In the genomic region with DNA sequence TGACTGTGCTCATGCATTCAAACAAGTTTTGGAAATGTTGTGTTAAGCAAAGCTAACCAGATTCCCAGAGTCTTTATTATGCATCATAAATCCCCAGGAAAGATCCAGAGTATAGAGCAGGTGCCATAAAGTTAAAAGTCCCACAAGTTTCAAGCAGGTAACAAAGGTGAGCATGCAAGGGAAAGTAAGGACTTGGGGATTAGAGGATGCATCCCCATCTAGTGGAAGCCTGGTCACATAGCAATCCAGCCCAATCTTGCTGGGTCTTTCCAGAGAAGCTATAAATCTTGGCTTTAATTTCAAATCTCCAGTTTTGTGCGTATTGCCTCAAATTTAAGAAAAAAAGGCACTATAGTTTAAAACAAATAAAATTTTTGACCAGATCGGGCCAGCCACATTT, we compare ENCODE assay signal across 12 cellular contexts.
DNase-seq lines count a peak whose midpoint lies in the region; ATAC-seq, FAIRE-seq and TF ChIP-seq lines count a peak whose summit lies in the region.
"Had no signal": no experiment of that assay in that cellular context is flagged by ENCODE, and none has a peak within 500 bp of the region (broad histone marks: within the 10 kb centered on the region; RNA-seq: fewer than 3 reads in every experiment).

No MANE protein-coding gene starts in this region.

- H3K4me2 ChIP-seq in H1 (ENCODE audit: insufficient read depth in 1 of 2, low read depth in 2 of 2, low read length in 2 of 2) (no peak overlapping the region), smooth muscle cell (no peak overlapping the region)

- H3K18ac ChIP-seq in H1 (ENCODE audit: extremely low read depth, low read length): no peak overlapping the region

- POLR2A ChIA-PET in H1 (lab: Charles Lee; ENCODE audit: partially characterized antibody): no interaction called here

- no peak overlapping the region for H3K27ac ChIP-seq in H1 (ENCODE audit: low read depth, low read length)
- H3K27ac ChIP-seq in smooth muscle cell (ENCODE audit: low read depth): no peak overlapping the region
- H3K27ac ChIP-seq: ascending aorta had no signal

- H3K9ac ChIP-seq in H1 (replicated peaks in 1 of 4; ENCODE audit: extremely low read depth in 1 of 4, low read depth in 3 of 4, low read length in 3 of 4) (no peak overlapping the region), smooth muscle cell (ENCODE audit: low read depth) (no peak overlapping the region)

- no peaks in the 10 kb centered on the region for H3K23me2 ChIP-seq in H1 (ENCODE audit: low read depth, low read length)

- FAIRE-seq in H1 (lab: Jason Lieb, UNC): peak; percentile 24

- no peaks in the 10 kb centered on the region for H4K20me1 ChIP-seq in H1 (replicated peaks in 1 of 2; ENCODE audit: control insufficient read depth in 1 of 2, insufficient read depth in 2 of 2, low read length in 2 of 2)
- H4K20me1 ChIP-seq in smooth muscle cell (ENCODE audit: low read depth): no peaks in the 10 kb centered on the region

- H2BK20ac ChIP-seq in H1 (ENCODE audit: low read length): no peak overlapping the region

- no peak overlapping the region for H4K91ac ChIP-seq in H1 (replicated peaks; ENCODE audit: insufficient read length, low read length)

- no peak for TF ChIP-seq EP300 in H1 (IDR thresholded peaks at IDR 0.05; ENCODE audit: borderline replicate concordance in 1 of 2, low read depth in 2 of 2, low read length in 2 of 2)

- peaks cover 45 to 58% of the 10 kb centered on the region in 2 experiments for H3K9me3 ChIP-seq in H1 (ENCODE audit: insufficient read depth in 2 of 2, low read depth in 1 of 2, low read length in 1 of 2)
- peaks cover 23% of the 10 kb centered on the region for H3K9me3 ChIP-seq in smooth muscle cell (replicated peaks; ENCODE audit: low read depth)

- DNase-seq in NCI-H82 (lab: John Stamatoyannopoulos, UW) (peak; percentile 44), NCI-H82 treated with DMSO at 0.1 percent for 48 hours (lab: John Stamatoyannopoulos, UW; ENCODE audit: unreplicated experiment) (no peak), NCI-H526 treated with DMSO at 0.1 percent for 48 hours (lab: John Stamatoyannopoulos, UW) (peak; percentile 0), H1 (ENCODE audit: low read depth in 1 of 2, low spot score in 2 of 2) (peak in 1 of 2 experiments; percentile 2), smooth muscle cell (lab: John Stamatoyannopoulos, UW; ENCODE audit: unreplicated experiment) (no peak), erythroblast (lab: John Stamatoyannopoulos, UW) (no peak), GM19238 (ENCODE audit: insufficient read length, low spot score) (no peak)
- DNase-seq: activated CD4-positive, CD25-positive, alpha-beta regulatory T cell; NCI-H2081 treated with DMSO at 0.1 percent for 48 hours; stimulated activated naive B cell treated with anti-CD40 and anti-IgM and Interleukin-4, amounts not matched to agents 10 μg/mL and 1 μg/mL and 100 μg/mL, for 72 hours had no signal

- no peak overlapping the region for H2BK15ac ChIP-seq in H1 (ENCODE audit: low read length)

- no peak overlapping the region for H2BK120ac ChIP-seq in H1 (replicated peaks; ENCODE audit: low read depth, low read length)

- H3K14ac ChIP-seq in H1 (ENCODE audit: insufficient read length): no peak overlapping the region

- H3K4ac ChIP-seq in H1 (replicated peaks; ENCODE audit: insufficient read length, low read depth, low read length): no peak overlapping the region

- 76% methylated on average over 2 of the region's 2 CpGs; no CpG with 5 or more reads in 1 of the 2 experiments for WGBS in H1 (ENCODE audit: extremely low coverage in 1 of 2, insufficient coverage in 1 of 2, insufficient read length in 1 of 2, insufficient replicate concordance in 2 of 2, low coverage in 1 of 2, low lambda C conversion rate in 2 of 2, missing lambda C conversion rate in 1 of 2), 2 experiments
- 91% methylated on average over 2 of the region's 2 CpGs for WGBS in smooth muscle cell (ENCODE audit: low lambda C conversion rate)

- H2AK5ac ChIP-seq in H1 (ENCODE audit: low read depth, low read length): no peak overlapping the region

- no peak overlapping the region for H3K56ac ChIP-seq in H1 (replicated peaks; ENCODE audit: insufficient read length, low read depth, low read length)

- no peak overlapping the region for H4K8ac ChIP-seq in H1 (ENCODE audit: extremely low read depth, insufficient read depth, low read length)

- H2BK5ac ChIP-seq in H1 (ENCODE audit: low read depth, low read length): no peak overlapping the region

- no peaks in the 10 kb centered on the region for H3K79me2 ChIP-seq in H1 (ENCODE audit: control insufficient read depth in 1 of 2, insufficient read depth in 2 of 2, low read length in 2 of 2)
- no peaks in the 10 kb centered on the region for H3K79me2 ChIP-seq in smooth muscle cell (ENCODE audit: low read depth)

- H2AFZ ChIP-seq in H1 (ENCODE audit: low read length) (no peak overlapping the region), smooth muscle cell (ENCODE audit: low read depth) (no peak overlapping the region)

- no peak overlapping the region for H4K5ac ChIP-seq in H1 (ENCODE audit: insufficient read length, low read depth, low read length)

- no peaks in the 10 kb centered on the region for H3K36me3 ChIP-seq in H1 (ENCODE audit: control insufficient read depth in 2 of 4, insufficient read depth in 4 of 4, low read length in 3 of 4)
- H3K36me3 ChIP-seq in smooth muscle cell (ENCODE audit: low read depth): no peaks in the 10 kb centered on the region

- H3K79me1 ChIP-seq in H1 (ENCODE audit: low read depth, low read length): no peaks in the 10 kb centered on the region

- ATAC-seq in HG02970 (IDR thresholded peaks at IDR 0.05; ENCODE audit: low FRiP score, unreplicated experiment): no peak
- ATAC-seq: stimulated activated naive B cell treated with anti-CD40 and anti-IgM and Interleukin-4, amounts not matched to agents 10 μg/mL and 1 μg/mL and 100 μg/mL, for 72 hours had no signal

- peak; percentile 64 to 72 for TF ChIP-seq RAD21 in H1 (IDR thresholded peaks at IDR 0.05 in 1 of 2, conservative IDR thresholded peaks at IDR 0.05 in 1 of 2; ENCODE audit: low read depth in 2 of 2, low read length in 2 of 2)

- no peaks in the 10 kb centered on the region for H3K4me1 ChIP-seq in H1 (replicated peaks in 1 of 4; ENCODE audit: control insufficient read depth in 3 of 4, insufficient read depth in 4 of 4, low read length in 3 of 4)
- no peaks in the 10 kb centered on the region for H3K4me1 ChIP-seq in smooth muscle cell (ENCODE audit: low read depth)
- H3K4me1 ChIP-seq: ascending aorta had no signal

- no peak overlapping the region for H2BK12ac ChIP-seq in H1 (ENCODE audit: low read depth, low read length)

- no peak for TF ChIP-seq POLR2A in H1 (IDR thresholded peaks at IDR 0.05; ENCODE audit: control extremely low read depth in 1 of 2, low read depth in 2 of 2, low read length in 2 of 2)
- no peak for TF ChIP-seq POLR2A in erythroblast (IDR thresholded peaks at IDR 0.05; ENCODE audit: low read length)

- H3F3A ChIP-seq in smooth muscle cell (ENCODE audit: low read depth): no peaks in the 10 kb centered on the region

- H3K27me3 ChIP-seq in H1 (replicated peaks in 1 of 4; ENCODE audit: control insufficient read depth in 3 of 4, extremely low read depth in 1 of 4, insufficient read depth in 3 of 4, low read length in 3 of 4): no peaks in the 10 kb centered on the region
- H3K27me3 ChIP-seq in smooth muscle cell (ENCODE audit: low read depth): no peaks in the 10 kb centered on the region
- H3K27me3 ChIP-seq: ascending aorta had no signal

- TF ChIP-seq CTCF in H1 (IDR thresholded peaks at IDR 0.05; ENCODE audit: control extremely low read depth in 1 of 3, insufficient read depth in 1 of 3, low read depth in 1 of 3, low read length in 3 of 3): peak in 2 of 3 experiments; percentile 33 to 59; a peak in 2 of 4 replicates
- peak; percentile 21 for TF ChIP-seq CTCF in smooth muscle cell (IDR thresholded peaks at IDR 0.05; ENCODE audit: borderline replicate concordance, insufficient read depth, poor library complexity, severe bottlenecking)

- H3K23ac ChIP-seq in H1 (ENCODE audit: insufficient read length): no peak overlapping the region

- H3K4me3 ChIP-seq in H1 (ENCODE audit: extremely low read depth in 1 of 4, insufficient read depth in 2 of 4, low read depth in 3 of 4, low read length in 4 of 4) (no peak overlapping the region), smooth muscle cell (no peak overlapping the region)
- H3K4me3 ChIP-seq: ascending aorta had no signal

- CTCF ChIA-PET in H1 (lab: Charles Lee; ENCODE audit: partially characterized antibody): interaction anchor here (0.8 to 1.0 kb wide), 2 partner anchors 112 to 300 kb away, joined by 3 to 6 read pairs; no protein-coding TSS in a partner anchor

TF ChIP-seq in H1, 55 proteins besides CTCF, POLR2A, EP300 and RAD21:
- TF ChIP-seq MAFK (IDR thresholded peaks at IDR 0.05; ENCODE audit: low read depth, low read length): no peak
- no peak for TF ChIP-seq TAF7 (optimal IDR thresholded peaks at IDR 0.05; ENCODE audit: borderline replicate concordance, low read depth, low read length)
- TF ChIP-seq SIX5 (IDR thresholded peaks at IDR 0.05; ENCODE audit: low read depth, low read length): no peak
- no peak for TF ChIP-seq FOSL1 (IDR thresholded peaks at IDR 0.05; ENCODE audit: insufficient read depth, low read depth, low read length)
- TF ChIP-seq RFX5 (IDR thresholded peaks at IDR 0.05; ENCODE audit: borderline replicate concordance, low read depth, low read length): no peak
- TF ChIP-seq BACH1 (IDR thresholded peaks at IDR 0.05; ENCODE audit: low read length): no peak
- TF ChIP-seq CHD1 (IDR thresholded peaks at IDR 0.05; ENCODE audit: low read depth, low read length): no peak
- TF ChIP-seq SP2 (IDR thresholded peaks at IDR 0.05; ENCODE audit: low read length): no peak
- TF ChIP-seq CTBP2 (IDR thresholded peaks at IDR 0.05; ENCODE audit: borderline replicate concordance, insufficient read depth, insufficient read length, low read length): no peak
- TF ChIP-seq RNF2 (IDR thresholded peaks at IDR 0.05; ENCODE audit: borderline replicate concordance, low read depth, low read length, missing control alignments, poor library complexity, severe bottlenecking): no peak
- no peak for TF ChIP-seq SAP30 (IDR thresholded peaks at IDR 0.05; ENCODE audit: insufficient read depth, insufficient replicate concordance, low read length)
- no peak for TF ChIP-seq POU5F1 (IDR thresholded peaks at IDR 0.05; ENCODE audit: low read depth, low read length)
- TF ChIP-seq ZNF274 (IDR thresholded peaks at IDR 0.05; ENCODE audit: borderline replicate concordance, extremely low read depth, low read length): no peak
- TF ChIP-seq EZH2 (IDR thresholded peaks at IDR 0.05; ENCODE audit: low read depth, low read length, severe bottlenecking): no peak
- no peak for TF ChIP-seq BRCA1 (IDR thresholded peaks at IDR 0.05; ENCODE audit: low read depth, low read length)
- TF ChIP-seq, protein P1, sequence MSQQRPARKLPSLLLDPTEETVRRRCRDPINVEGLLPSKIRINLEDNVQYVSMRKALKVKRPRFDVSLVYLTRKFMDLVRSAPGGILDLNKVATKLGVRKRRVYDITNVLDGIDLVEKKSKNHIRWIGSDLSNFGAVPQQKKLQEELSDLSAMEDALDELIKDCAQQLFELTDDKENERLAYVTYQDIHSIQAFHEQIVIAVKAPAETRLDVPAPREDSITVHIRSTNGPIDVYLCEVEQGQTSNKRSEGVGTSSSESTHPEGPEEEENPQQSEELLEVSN (IDR thresholded peaks at IDR 0.05): no peak

Comparison
In these comparisons a context has a peak if more than half of its experiments do, and no peak if none do; other contexts are left out.
1. DNase-seq: peak in NCI-H82 (single experiment) and NCI-H526 treated with DMSO at 0.1 percent for 48 hours (single experiment); none in NCI-H82 treated with DMSO at 0.1 percent for 48 hours (single experiment), smooth muscle cell (single experiment), erythroblast (0 of 2) and GM19238 (single experiment).